Comparison of ENCODE assay signal across 12 cellular contexts in genomic region chr17:60604686-60605334, GRCh38. TPM values are rescaled to one million over a fixed set of nuclear protein-coding genes. Genes with fewer than 3 reads are reported as not detected.
DNase-seq lines count a peak whose midpoint lies in the region; ATAC-seq, FAIRE-seq and TF ChIP-seq lines count a peak whose summit lies in the region.
"Had no signal": no experiment of that assay in that cellular context is flagged by ENCODE, and none has a peak within 500 bp of the region (broad histone marks: within the 10 kb centered on the region; RNA-seq: fewer than 3 reads in every experiment).

No MANE protein-coding gene starts in this region.

- H3K9me3 Mint-ChIP-seq in IgD-negative memory B cell, result peaks cover 0 to 2% (median 0%) of the 10 kb centered on the region in 3 donors
- H3K9me3 Mint-ChIP-seq: T-helper 1 cell treated with Interleukin-12 subunit alpha and Interleukin-12 subunit beta and Interleukin-4 antibody, amounts not matched to agents 30 μg/mL and 1 μg/mL, for 36 hours had no signal

- H3K9ac ChIP-seq in GM12878 (ENCODE audit: control insufficient read depth, insufficient read depth, low read length), result no peak overlapping the region

- no peaks in the 10 kb centered on the region for H3K27me3 ChIP-seq in GM12878 (replicated peaks in 1 of 2; ENCODE audit: control insufficient read depth in 2 of 2, insufficient read depth in 2 of 2, low read length in 1 of 2)

- ATAC-seq in GM12878 (no peak), HG03108 (IDR thresholded peaks at IDR 0.05; ENCODE audit: unreplicated experiment) (no peak)

- no peaks in the 10 kb centered on the region for H3K36me3 ChIP-seq in GM12878 (ENCODE audit: control insufficient read depth in 2 of 2, insufficient read depth in 2 of 2, low read length in 1 of 2)

- H3K36me3 Mint-ChIP-seq in IgD-negative memory B cell, result peaks cover 2% of the 10 kb centered on the region

- no peak for TF ChIP-seq RAD21 in GM12878 (IDR thresholded peaks at IDR 0.05; ENCODE audit: insufficient read depth, low read depth, low read length)

- H3K79me2 ChIP-seq in GM12878 (ENCODE audit: control insufficient read depth, insufficient read depth, low read length), result peaks cover 90% of the 10 kb centered on the region

- peak overlapping the region; percentile 7 for H3K4me2 ChIP-seq in GM12878 (ENCODE audit: control insufficient read depth, insufficient read depth)

- no peak for TF ChIP-seq EP300 in GM12878 (IDR thresholded peaks at IDR 0.05; ENCODE audit: borderline replicate concordance in 1 of 2, control insufficient read depth in 1 of 2, low read depth in 2 of 2, low read length in 2 of 2)

- H3K4me3 ChIP-seq in GM12878, result peak overlapping the region; percentile 46; the same call in 1 of the 2 replicates

- no peak for FAIRE-seq in GM12878 (lab: Jason Lieb, UNC)
- FAIRE-seq: D721Med, endometrium had no signal

- DNase-seq in AG09319 (ENCODE audit: extremely low read depth, low read depth), result peak; percentile 20
- no peak for DNase-seq in GM12878 (ENCODE audit: low read depth, low spot score)
- DNase-seq in kidney tubule cell (ENCODE audit: low spot score), result peak; percentile 94
- DNase-seq in ecto neural progenitor cell (ENCODE audit: low spot score), result no peak
- no peak for DNase-seq in iPS-NIHi11 (ENCODE audit: low spot score)
- DNase-seq in occipital lobe (lab: John Stamatoyannopoulos, UW), result no peak
- DNase-seq: NCI-H187 had no signal

- peak overlapping the region in 3 of 4 donors; percentile 47 to 64 (median 60) for H3K4me3 Mint-ChIP-seq in IgD-negative memory B cell
- H3K4me3 Mint-ChIP-seq: T-helper 1 cell treated with Interleukin-12 subunit alpha and Interleukin-12 subunit beta and Interleukin-4 antibody, amounts not matched to agents 30 μg/mL and 1 μg/mL, for 36 hours had no signal

- TF ChIP-seq POLR2A in GM12878 (IDR thresholded peaks at IDR 0.05; ENCODE audit: low read depth, low read length), result no peak

- POLR2A ChIA-PET in GM12878 (lab: Charles Lee), result no interaction called here

- H3K9me3 ChIP-seq in GM12878 (replicated peaks; ENCODE audit: control insufficient read depth, insufficient read depth, low read length), result no peaks in the 10 kb centered on the region

- WGBS in GM12878 (ENCODE audit: insufficient coverage, insufficient replicate concordance, low lambda C conversion rate, missing lambda C conversion rate), result 100% methylated on average over 5 of the region's 5 CpGs

- no peaks in the 10 kb centered on the region for H3K27me3 Mint-ChIP-seq in IgD-negative memory B cell

- H3K4me1 ChIP-seq in GM12878 (ENCODE audit: control insufficient read depth, insufficient read depth, low read length), result no peaks in the 10 kb centered on the region

- RAD21 ChIA-PET in GM12878 (lab: Charles Lee; ENCODE audit: unreplicated experiment), result interaction anchor here (1.0 to 1.6 kb wide), 3 partner anchors 33 to 207 kb away, joined by 3 to 4 read pairs (median 3); no protein-coding TSS in a partner anchor

- in situ Hi-C loops in GM12878 (cut with MboI), result no loop called here

- no peaks in the 10 kb centered on the region for H4K20me1 ChIP-seq in GM12878 (ENCODE audit: control insufficient read depth, insufficient read depth)

- BruUV-seq in GM12878 (replicated peaks; lab: Mats Ljungman, UMichigan), result no TSS peak

- no peak overlapping the region for H3K27ac ChIP-seq in GM12878 (ENCODE audit: control insufficient read depth, insufficient read depth)

- H3K4me1 Mint-ChIP-seq in IgD-negative memory B cell, result peaks cover 22 to 37% (median 37%) of the 10 kb centered on the region in 3 donors

- SMC1A ChIA-PET in GM12878 (lab: Charles Lee; ENCODE audit: uncharacterized antibody, unreplicated experiment), result interaction anchor here (0.7 to 2.2 kb wide), 8 partner anchors 8 to 81 kb away, joined by 3 to 10 read pairs (median 3); no protein-coding TSS in a partner anchor

- intact Hi-C loops in GM12878 (cut with micrococcal nuclease; ENCODE audit: unreplicated experiment), result no loop called here

- H3K27ac Mint-ChIP-seq in IgD-negative memory B cell, result no peak overlapping the region
- H3K27ac Mint-ChIP-seq: T-helper 1 cell treated with Interleukin-12 subunit alpha and Interleukin-12 subunit beta and Interleukin-4 antibody, amounts not matched to agents 30 μg/mL and 1 μg/mL, for 36 hours had no signal

- H2AFZ ChIP-seq in GM12878 (ENCODE audit: control insufficient read depth, low read depth, low read length), result no peak overlapping the region

- TF ChIP-seq CTCF in AG09319 (IDR thresholded peaks at IDR 0.05; ENCODE audit: low read depth, low read length) (no peak), GM12878 (IDR thresholded peaks at IDR 0.05 in 2 of 3, conservative IDR thresholded peaks at IDR 0.05 in 1 of 3; ENCODE audit: control insufficient read depth in 2 of 3, extremely low read depth in 1 of 3, insufficient read depth in 1 of 3, low read depth in 3 of 3, low read length in 3 of 3) (no peak)

- CTCF ChIA-PET in GM12878 (lab: Yijun Ruan, JAX), result interaction anchor here (0.6 to 5.9 kb wide), 5 partner anchors 10 to 290 kb away, joined by 3 to 47 read pairs (median 3); no protein-coding TSS in a partner anchor

TF ChIP-seq in GM12878, 131 proteins besides CTCF, POLR2A, EP300 and RAD21:
- TF ChIP-seq NR2C1 (IDR thresholded peaks at IDR 0.05), result no peak
- TF ChIP-seq YY1 (IDR thresholded peaks at IDR 0.05; ENCODE audit: low read depth, low read length), result no peak

RNA-seq across cellular contexts. Expression of gene PPM1D, which starts 4.8 kb away (rescaled TPM):
- 13.7 TPM for polyA plus RNA-seq in IgD-negative memory B cell
- 13.2 and 14.1 TPM in 2 replicates for total RNA-seq in GM12878 (2013; cell fraction: nucleolus; rRNA removed)
- 7.2 and 9.0 TPM in 2 replicates for total RNA-seq in GM12878 (2014; rRNA removed)
- 12.3 and 12.8 TPM in 2 replicates for total RNA-seq in GM12878 (2014; rRNA removed; fragmentation: Illumina TruSeq; extraction: Trizol)
- total RNA-seq in GM12878 (2021), result 15.9 and 16.9 TPM in 2 replicates
- polyA plus RNA-seq in GM12878 (2011; ENCODE audit: low read depth), result 4.2 TPM
- 9.2 and 9.3 TPM in 2 replicates for polyA plus RNA-seq in GM12878 (2011; rRNA removed)
- polyA plus RNA-seq in GM12878 (2011; cell fraction: cytosol; rRNA removed), result 6.8 and 6.9 TPM in 2 replicates
- 5.9 and 7.8 TPM in 2 replicates for polyA plus RNA-seq in GM12878 (2011; cell fraction: nucleus; rRNA removed)
- polyA plus RNA-seq in GM12878 (2012), result 6.1 TPM in 2 replicates
- polyA plus RNA-seq in GM12878 (2014; fragmentation: Illumina TruSeq; extraction: Trizol), result 12.3 and 18.1 TPM in 2 replicates
- polyA plus RNA-seq in GM12878 (2014; fragmentation: Nextera tagmentation; extraction: Ambion mirVana), result 1 to 10 TPM; 1.9 to 3.5 TPM
- 7.9 and 10.6 TPM in 2 replicates for polyA plus RNA-seq in GM12878 (2014; rRNA removed)
- 10 to 100 TPM; 17.5 to 20.8 TPM for polyA plus RNA-seq in GM12878 (2016; fragmentation: Nextera tagmentation; extraction: Ambion mirVana)
- 11.6 and 13.4 TPM in 2 replicates for polyA minus RNA-seq in GM12878 (2011; rRNA and poly(A)+ RNA removed)
- 3.4 and 6.0 TPM in 2 replicates for polyA minus RNA-seq in GM12878 (2011; cell fraction: cytosol; rRNA and poly(A)+ RNA removed)
- 7.0 and 13.2 TPM in 2 replicates for polyA minus RNA-seq in GM12878 (2011; cell fraction: nucleus; rRNA and poly(A)+ RNA removed)
- total RNA-seq in occipital lobe, result 16.2 TPM

Comparison
In these comparisons a context has a peak if more than half of its experiments do, and no peak if none do; other contexts are left out.
1. DNase-seq: peak in AG09319 (single experiment) and kidney tubule cell (single experiment); none in GM12878 (single experiment), ecto neural progenitor cell (single experiment), iPS-NIHi11 (single experiment) and occipital lobe (single experiment).